8 cellular contexts compared by ENCODE assay signal in the genomic region with DNA sequence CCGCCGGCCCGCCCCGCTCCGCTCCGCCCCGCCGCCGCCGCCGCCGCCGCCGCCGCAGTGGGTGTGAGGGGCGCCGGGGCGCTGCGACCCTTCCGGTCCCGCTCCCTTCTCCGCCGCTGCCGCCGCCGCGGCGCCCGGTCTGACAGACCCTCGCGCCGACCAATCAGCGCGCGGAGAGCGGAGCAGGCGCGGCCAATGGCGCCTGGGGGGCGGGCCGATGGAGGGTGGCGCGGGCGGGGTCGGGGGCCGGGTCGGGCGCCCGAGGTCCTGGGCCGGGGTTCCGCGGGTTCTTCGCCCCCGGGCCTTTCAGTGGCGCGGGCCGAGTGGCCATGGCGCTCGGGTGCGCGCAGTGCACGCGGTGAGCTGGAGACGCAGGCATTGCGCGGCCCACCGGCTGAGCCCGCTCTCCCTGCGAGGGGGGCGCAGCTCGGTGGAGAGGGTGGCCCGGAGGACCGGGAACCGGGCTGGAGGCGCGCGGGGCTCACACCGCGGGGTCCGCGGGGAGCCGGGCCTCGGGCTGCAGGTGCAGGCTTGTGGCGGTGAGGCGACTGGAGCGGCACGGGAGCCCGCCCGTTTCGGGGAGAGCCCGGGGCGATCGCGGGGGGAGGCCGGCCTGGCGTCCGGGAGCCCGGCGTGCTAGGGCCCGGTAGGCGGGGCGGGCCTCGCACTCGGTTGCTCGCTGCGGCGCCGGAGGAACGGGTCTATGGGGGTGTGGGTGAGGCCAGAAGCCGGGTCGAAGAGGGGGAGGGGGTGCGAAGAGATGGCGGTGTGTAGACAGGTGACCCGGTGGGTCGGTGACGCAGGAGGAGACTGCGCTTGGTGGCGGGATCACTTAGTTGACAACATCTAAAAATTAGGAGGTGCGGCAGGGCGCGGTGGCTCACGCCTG. TPM values are rescaled to one million over a fixed set of nuclear protein-coding genes. Genes with fewer than 3 reads are reported as not detected.
DNase-seq lines count a peak whose midpoint lies in the region; ATAC-seq and TF ChIP-seq lines count a peak whose summit lies in the region.

Gene MAPK9, minus strand, starts transcription at position 141 of the 889 bp plus-strand sequence. CDS start 11,522 bp downstream, outside the sequence.

- peak within 1 kb of the TSS; percentile 63 to 93 for H3K9ac ChIP-seq in colonic mucosa (ENCODE audit: low read depth in 2 of 2, low read length in 2 of 2)

- TF ChIP-seq CTCF in colonic mucosa (IDR thresholded peaks at IDR 0.05), result no peak

- no peaks in the 10 kb centered on the region for H3K9me3 ChIP-seq in colonic mucosa

- peaks cover 12% of the 10 kb centered on the region for H3K4me1 ChIP-seq in colonic mucosa

- peak within 1 kb of the TSS; percentile 93 for H3K27ac ChIP-seq in colonic mucosa

- peak within 1 kb of the TSS; percentile 95 for H3K4me3 ChIP-seq in colonic mucosa

- intact Hi-C loops in colonic mucosa (cut with DNase I), result no loop called here

- H3K27me3 ChIP-seq in colonic mucosa, result no peaks in the 10 kb centered on the region

- DNase-seq in AG08395 (ENCODE audit: low spot score) (peak; percentile 95), NCI-H345 (lab: John Stamatoyannopoulos, UW) (peak; percentile 90), colonic mucosa (peak; percentile 88), left kidney (ENCODE audit: low read depth, low spot score) (peak; percentile 95)
- peak; percentile 84 for DNase-seq in activated CD4-positive, alpha-beta T cell treated with anti-CD3 and anti-CD28 coated beads for 48 hours
- peak; percentile 79 for DNase-seq in stimulated activated CD4-positive, alpha-beta T cell treated with anti-CD3 and anti-CD28 coated beads, Interleukin-1b, Interleukin-23, amount 100 ng/mL, for 48 hours

- H3K36me3 ChIP-seq in colonic mucosa, result no peaks in the 10 kb centered on the region

- ATAC-seq in GM18867 (IDR thresholded peaks at IDR 0.05; ENCODE audit: unreplicated experiment) (peak; percentile 86), HG03097 (IDR thresholded peaks at IDR 0.05; ENCODE audit: low FRiP score, unreplicated experiment) (peak; percentile 81)

RNA-seq across cellular contexts. Expression of gene MAPK9, which starts in this region (rescaled TPM):
- 10 to 100 TPM; 46.4 to 50.2 TPM for total RNA-seq in colonic mucosa

Comparison
In these comparisons a context has a peak if more than half of its experiments do, and no peak if none do; other contexts are left out.
1. Peak in every context shown above with its lines: DNase-seq, ATAC-seq, H3K4me3 ChIP-seq and H3K27ac ChIP-seq.